Comparison of ENCODE assay signal across 8 cellular contexts in the genomic region with DNA sequence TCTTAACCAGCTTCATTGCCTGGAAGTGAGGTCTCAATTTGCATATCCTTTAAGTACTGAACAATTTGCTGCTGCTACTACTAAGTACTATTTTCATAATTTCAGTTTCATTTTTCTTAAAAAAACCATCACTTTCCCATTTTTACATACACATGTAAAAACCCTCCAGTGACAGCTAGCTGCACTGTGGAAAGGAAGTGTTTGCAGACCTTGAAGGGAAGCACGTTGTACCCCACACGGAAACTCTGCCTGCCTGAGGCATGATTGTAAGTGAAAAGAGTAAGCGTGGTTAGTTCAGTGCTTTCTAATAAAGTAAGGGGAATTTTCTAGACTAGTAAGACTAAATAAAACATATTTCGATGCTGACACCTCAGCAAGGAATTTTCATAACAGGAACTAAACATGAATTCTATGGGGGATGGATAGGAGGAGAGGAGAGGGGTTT.
DNase-seq lines count a peak whose midpoint lies in the region; ATAC-seq and TF ChIP-seq lines count a peak whose summit lies in the region.

No MANE protein-coding gene starts in this region.

- peak; percentile 86 for ATAC-seq in GM18867 (IDR thresholded peaks at IDR 0.05; ENCODE audit: unreplicated experiment)
- peak; percentile 88 for ATAC-seq in HG02798 (IDR thresholded peaks at IDR 0.05; ENCODE audit: poor library complexity, unreplicated experiment)

- peak overlapping the region; percentile 7 for H3K4me3 Mint-ChIP-seq in osteocyte (ENCODE audit: unreplicated experiment)

- peak overlapping the region; percentile 75 for H3K27ac Mint-ChIP-seq in osteocyte (ENCODE audit: unreplicated experiment)

- DNase-seq in activated CD4-positive, alpha-beta T cell treated with anti-CD3 and anti-CD28 coated beads, Interleukin-2, amount 50 U/mL, for 24 hours (ENCODE audit: low read depth in 1 of 2, low spot score in 1 of 2), result peak; percentile 11 to 63
- DNase-seq in osteocyte (ENCODE audit: extremely low spot score, unreplicated experiment) (no peak), NCI-H748 (lab: John Stamatoyannopoulos, UW; ENCODE audit: unreplicated experiment) (no peak), inferior parietal cortex (ENCODE audit: extremely low spot score) (no peak), nucleus accumbens (lab: John Stamatoyannopoulos, UW) (no peak), hypothalamus (lab: John Stamatoyannopoulos, UW) (no peak)

- peaks cover 30% of the 10 kb centered on the region for H3K4me1 Mint-ChIP-seq in osteocyte (ENCODE audit: unreplicated experiment)

- H3K9me3 Mint-ChIP-seq in osteocyte (ENCODE audit: unreplicated experiment), result no peaks in the 10 kb centered on the region

- H3K36me3 Mint-ChIP-seq in osteocyte (ENCODE audit: unreplicated experiment), result peaks cover 5% of the 10 kb centered on the region

- no peak for TF ChIP-seq CTCF in osteocyte (IDR thresholded peaks at IDR 0.05)

- no peaks in the 10 kb centered on the region for H3K27me3 Mint-ChIP-seq in osteocyte (ENCODE audit: unreplicated experiment)

Comparison
In these comparisons a context has a peak if more than half of its experiments do, and no peak if none do; other contexts are left out.
1. DNase-seq: peak in activated CD4-positive, alpha-beta T cell treated with anti-CD3 and anti-CD28 coated beads, Interleukin-2, amount 50 U/mL, for 24 hours (2 of 2); none in osteocyte (single experiment), NCI-H748 (single experiment), inferior parietal cortex (single experiment), nucleus accumbens (0 of 56) and hypothalamus (0 of 51).